ENCODE assay signal across 1 cellular context in the genomic region with DNA sequence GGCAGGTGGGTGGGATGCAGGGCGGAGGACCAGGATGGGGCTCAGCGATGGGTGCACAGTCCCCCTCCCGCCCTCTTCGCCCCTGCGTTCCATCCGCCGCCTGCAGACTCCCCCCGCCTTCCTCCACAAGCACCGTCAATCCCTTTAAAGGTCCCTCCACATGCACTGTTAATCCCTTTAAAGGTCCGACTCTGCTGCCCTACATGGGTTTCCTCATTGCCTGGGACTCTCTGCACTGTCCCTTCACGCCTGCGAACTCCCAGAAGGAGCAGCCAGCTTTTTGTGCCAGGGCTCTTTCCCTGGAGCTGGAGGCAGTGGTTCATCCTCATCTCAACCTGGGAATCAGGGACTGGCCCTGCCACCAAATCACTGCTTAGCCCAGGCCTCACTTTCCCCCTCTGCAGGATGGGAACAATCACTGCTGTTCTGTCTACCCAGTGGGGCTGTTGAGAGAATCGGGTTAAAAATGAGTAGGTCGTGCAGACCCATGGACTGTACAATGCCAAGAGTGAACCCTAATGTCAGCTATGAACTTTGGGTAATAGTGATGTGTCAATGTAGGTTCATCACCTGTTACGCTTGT.
TF ChIP-seq lines count a peak whose summit lies in the region.

No MANE protein-coding gene starts in this region.

TF ChIP-seq in A549, 52 proteins besides CTCF, POLR2A, EP300 and RAD21 (continued from another document):
- TF ChIP-seq, protein P1, sequence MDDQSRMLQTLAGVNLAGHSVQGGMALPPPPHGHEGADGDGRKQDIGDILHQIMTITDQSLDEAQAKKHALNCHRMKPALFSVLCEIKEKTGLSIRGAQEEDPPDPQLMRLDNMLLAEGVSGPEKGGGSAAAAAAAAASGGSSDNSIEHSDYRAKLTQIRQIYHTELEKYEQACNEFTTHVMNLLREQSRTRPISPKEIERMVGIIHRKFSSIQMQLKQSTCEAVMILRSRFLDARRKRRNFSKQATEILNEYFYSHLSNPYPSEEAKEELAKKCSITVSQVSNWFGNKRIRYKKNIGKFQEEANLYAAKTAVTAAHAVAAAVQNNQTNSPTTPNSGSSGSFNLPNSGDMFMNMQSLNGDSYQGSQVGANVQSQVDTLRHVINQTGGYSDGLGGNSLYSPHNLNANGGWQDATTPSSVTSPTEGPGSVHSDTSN (IDR thresholded peaks at IDR 0.05), result no peak
- TF ChIP-seq ZNF302 (CRISPR knock-in tag; IDR thresholded peaks at IDR 0.05) (no peak), MAFK (IDR thresholded peaks at IDR 0.05; ENCODE audit: partially characterized antibody) (no peak), RFX5 (IDR thresholded peaks at IDR 0.05) (no peak), EHMT2 (IDR thresholded peaks at IDR 0.05; ENCODE audit: low read depth) (no peak), POLR2AphosphoS2 (conservative IDR thresholded peaks at IDR 0.05; ENCODE audit: low read length) (no peak), GATA3 (IDR thresholded peaks at IDR 0.05; ENCODE audit: borderline replicate concordance) (no peak), KDM1A (IDR thresholded peaks at IDR 0.05; ENCODE audit: low read depth) (no peak), HEYL (CRISPR knock-in tag; IDR thresholded peaks at IDR 0.05) (no peak), SMC3 (IDR thresholded peaks at IDR 0.05) (no peak)
